Comparison of ENCODE assay signal across 32 cellular contexts in the genomic region with DNA sequence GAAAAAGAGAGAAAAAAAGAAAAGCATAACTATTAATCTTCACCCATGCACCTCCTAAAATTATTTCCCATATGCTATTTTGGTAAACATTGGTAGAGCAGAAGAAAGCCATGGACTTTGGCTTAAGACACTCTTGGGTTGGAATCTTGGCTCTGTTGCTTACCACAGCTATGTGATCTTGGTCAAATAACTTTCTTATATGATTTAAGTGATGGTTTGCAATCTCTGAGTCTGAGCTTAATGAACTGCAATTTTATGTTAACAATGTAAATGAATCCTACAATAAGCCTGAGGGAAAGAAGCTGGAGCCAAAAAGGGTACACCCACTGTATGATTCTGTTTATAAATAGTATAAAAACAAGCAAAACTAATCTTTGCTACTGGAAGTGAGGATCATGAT. TPM values are rescaled to one million over a fixed set of nuclear protein-coding genes. Genes with fewer than 3 reads are reported as not detected.
DNase-seq lines count a peak whose midpoint lies in the region; ATAC-seq, FAIRE-seq and TF ChIP-seq lines count a peak whose summit lies in the region.
"Had no signal": no experiment of that assay in that cellular context is flagged by ENCODE, and none has a peak within 500 bp of the region (broad histone marks: within the 10 kb centered on the region; RNA-seq: fewer than 3 reads in every experiment).

No MANE protein-coding gene starts in this region.

- H3K4me1 Mint-ChIP-seq in astrocyte (ENCODE audit: low read depth, unreplicated experiment) = peaks cover 9% of the 10 kb centered on the region
- H3K4me1 Mint-ChIP-seq: CD14-positive monocyte; central memory CD8-positive, alpha-beta T cell had no signal

- no peaks in the 10 kb centered on the region for H4K20me1 ChIP-seq in astrocyte (ENCODE audit: insufficient read depth, low read length)

- no peak for ATAC-seq in GM18907 (IDR thresholded peaks at IDR 0.05; ENCODE audit: unreplicated experiment)
- no peak for ATAC-seq in left lobe of liver
- ATAC-seq: body of pancreas; Panc1; stimulated activated effector memory CD8-positive, alpha-beta T cell treated with anti-CD3 and anti-CD28 coated beads, Interleukin-12 subunit alpha, Interleukin-12 subunit beta, amount 100 ng/mL, for 72 hours had no signal

- FAIRE-seq in astrocyte (lab: Jason Lieb, UNC) = no peak
- FAIRE-seq: endometrium had no signal

- no peaks in the 10 kb centered on the region for H3K27me3 ChIP-seq in astrocyte (ENCODE audit: insufficient read depth, low read length)
- H3K27me3 ChIP-seq: body of pancreas had no signal

- H3K36me3 ChIP-seq in HEK293 (ENCODE audit: control insufficient read depth in 2 of 2, insufficient read depth in 1 of 2, low read length in 2 of 2) = no peaks in the 10 kb centered on the region
- no peaks in the 10 kb centered on the region for H3K36me3 ChIP-seq in astrocyte (ENCODE audit: insufficient read depth, low read length)
- H3K36me3 ChIP-seq: WERI-Rb-1 had no signal

- no peaks in the 10 kb centered on the region for H3K36me3 Mint-ChIP-seq in astrocyte (ENCODE audit: low read depth, unreplicated experiment)
- H3K36me3 Mint-ChIP-seq: activated naive CD8-positive, alpha-beta T cell; CD14-positive monocyte; stimulated activated effector memory CD8-positive, alpha-beta T cell treated with anti-CD3 and anti-CD28 coated beads, Interleukin-12 subunit alpha, Interleukin-12 subunit beta, amount 100 ng/mL, for 72 hours had no signal

- CTCF ChIA-PET in HEK293 (lab: Yijun Ruan, JAX) = interaction anchor here (0.7 to 1.3 kb wide), 2 partner anchors 12 to 71 kb away, joined by 3 to 4 read pairs; no protein-coding TSS in a partner anchor

- DNase-seq in AG10803 (ENCODE audit: low read depth) (peak; percentile 84), astrocyte (ENCODE audit: low read depth) (peak; percentile 78), fibroblast of pulmonary artery (ENCODE audit: low read depth) (peak; percentile 17), left lobe of liver (ENCODE audit: low spot score) (no peak), activated T-cell treated with anti-CD3 and anti-CD28 coated beads for 4 hours (no peak)
- DNase-seq in activated naive CD4-positive, alpha-beta T cell treated with anti-CD3 and anti-CD28 coated beads, Interleukin-2, amount 50 U/mL, for 16 hours = no peak
- DNase-seq: activated CD4-positive, alpha-beta T cell treated with anti-CD3 and anti-CD28 coated beads for 4 hours; body of pancreas; Calu3; DMS79; GF-D8; glutamatergic neuron; HCEC 1CT; MV-4-11; NCI-H1436; NCI-H2081 treated with DMSO at 0.1 percent for 48 hours; NCI-H345; NCI-H774; SHP77 treated with DMSO at 0.1 percent for 48 hours; SW 1271; T-helper 9 cell; trophoblast cell; WERI-Rb-1 had no signal

- H3K4me1 ChIP-seq in HEK293 (ENCODE audit: control insufficient read depth, insufficient read depth, low read length) (no peaks in the 10 kb centered on the region), astrocyte (ENCODE audit: insufficient read depth, low read length) (peaks cover 3% of the 10 kb centered on the region)
- H3K4me1 ChIP-seq: body of pancreas had no signal

- TF ChIP-seq CTCF in AG10803 (conservative IDR thresholded peaks at IDR 0.05; ENCODE audit: low read length) = no peak
- TF ChIP-seq CTCF in HEK293 (tag by site-specific recombination; IDR thresholded peaks at IDR 0.05) = no peak
- no peak for TF ChIP-seq CTCF in astrocyte (IDR thresholded peaks at IDR 0.05; ENCODE audit: insufficient read depth, low read depth, low read length)
- no peak for TF ChIP-seq CTCF in fibroblast of pulmonary artery (IDR thresholded peaks at IDR 0.05; ENCODE audit: low read length, missing control alignments)

- H3K79me2 ChIP-seq in astrocyte (ENCODE audit: insufficient read depth, low read length) = no peaks in the 10 kb centered on the region

- H2AFZ ChIP-seq in astrocyte (ENCODE audit: low read depth, low read length) = no peak overlapping the region

- no peak overlapping the region for H3K27ac Mint-ChIP-seq in astrocyte (ENCODE audit: unreplicated experiment)
- H3K27ac Mint-ChIP-seq: activated naive CD8-positive, alpha-beta T cell; nephron; stimulated activated effector memory CD8-positive, alpha-beta T cell treated with anti-CD3 and anti-CD28 coated beads, Interleukin-12 subunit alpha, Interleukin-12 subunit beta, amount 100 ng/mL, for 72 hours had no signal

- H3K9me3 ChIP-seq in HEK293 (ENCODE audit: control insufficient read depth, insufficient read depth, low read depth, low read length) = no peaks in the 10 kb centered on the region
- H3K9me3 ChIP-seq in astrocyte (ENCODE audit: insufficient read depth, low read depth, low read length) = no peaks in the 10 kb centered on the region
- H3K9me3 ChIP-seq: body of pancreas had no signal

- peaks cover 6% of the 10 kb centered on the region for H3K27me3 Mint-ChIP-seq in astrocyte (ENCODE audit: low read depth, unreplicated experiment)
- H3K27me3 Mint-ChIP-seq: activated naive CD8-positive, alpha-beta T cell had no signal

- no peak overlapping the region for H3K27ac ChIP-seq in HEK293 (ENCODE audit: extremely low read depth, low read depth, low read length)
- no peak overlapping the region for H3K27ac ChIP-seq in astrocyte (ENCODE audit: low read depth, low read length)
- H3K27ac ChIP-seq: body of pancreas, WERI-Rb-1 had no signal

- no peak overlapping the region for H3K9ac ChIP-seq in astrocyte (ENCODE audit: low read length)

- no peak overlapping the region for H3K4me3 Mint-ChIP-seq in astrocyte (ENCODE audit: unreplicated experiment)
- H3K4me3 Mint-ChIP-seq: activated naive CD8-positive, alpha-beta T cell; CD14-positive monocyte; central memory CD8-positive, alpha-beta T cell; nephron; stimulated activated effector memory CD8-positive, alpha-beta T cell treated with anti-CD3 and anti-CD28 coated beads, Interleukin-12 subunit alpha, Interleukin-12 subunit beta, amount 100 ng/mL, for 72 hours had no signal

- POLR2A ChIA-PET in HEK293 (lab: Yijun Ruan, JAX) = no interaction called here

- no peaks in the 10 kb centered on the region for H3K9me3 Mint-ChIP-seq in astrocyte (ENCODE audit: unreplicated experiment)
- H3K9me3 Mint-ChIP-seq: central memory CD8-positive, alpha-beta T cell; nephron; stimulated activated effector memory CD8-positive, alpha-beta T cell treated with anti-CD3 and anti-CD28 coated beads, Interleukin-12 subunit alpha, Interleukin-12 subunit beta, amount 100 ng/mL, for 72 hours had no signal

- H3K4me2 ChIP-seq in astrocyte (ENCODE audit: low read length) = no peak overlapping the region

- H3K4me3 ChIP-seq in AG10803 (ENCODE audit: low read length) (no peak overlapping the region), HEK293 (ENCODE audit: low read depth, low read length) (no peak overlapping the region), astrocyte (ENCODE audit: insufficient read depth, low read depth, low read length) (no peak overlapping the region), fibroblast of pulmonary artery (replicated peaks; ENCODE audit: low read depth, low read length) (no peak overlapping the region)
- H3K4me3 ChIP-seq: body of pancreas had no signal

TF ChIP-seq in HEK293, 187 proteins besides CTCF, POLR2A, EP300 and RAD21:
- no peak for TF ChIP-seq ZNF274 (IDR thresholded peaks at IDR 0.05; ENCODE audit: low read length)
- no peak for TF ChIP-seq ZNF274 (tag by site-specific recombination; IDR thresholded peaks at IDR 0.05; ENCODE audit: borderline replicate concordance)
- TF ChIP-seq, protein P1, sequence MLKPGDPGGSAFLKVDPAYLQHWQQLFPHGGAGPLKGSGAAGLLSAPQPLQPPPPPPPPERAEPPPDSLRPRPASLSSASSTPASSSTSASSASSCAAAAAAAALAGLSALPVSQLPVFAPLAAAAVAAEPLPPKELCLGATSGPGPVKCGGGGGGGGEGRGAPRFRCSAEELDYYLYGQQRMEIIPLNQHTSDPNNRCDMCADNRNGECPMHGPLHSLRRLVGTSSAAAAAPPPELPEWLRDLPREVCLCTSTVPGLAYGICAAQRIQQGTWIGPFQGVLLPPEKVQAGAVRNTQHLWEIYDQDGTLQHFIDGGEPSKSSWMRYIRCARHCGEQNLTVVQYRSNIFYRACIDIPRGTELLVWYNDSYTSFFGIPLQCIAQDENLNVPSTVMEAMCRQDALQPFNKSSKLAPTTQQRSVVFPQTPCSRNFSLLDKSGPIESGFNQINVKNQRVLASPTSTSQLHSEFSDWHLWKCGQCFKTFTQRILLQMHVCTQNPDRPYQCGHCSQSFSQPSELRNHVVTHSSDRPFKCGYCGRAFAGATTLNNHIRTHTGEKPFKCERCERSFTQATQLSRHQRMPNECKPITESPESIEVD (tag by site-specific recombination; IDR thresholded peaks at IDR 0.05) = 0 out of 2 replicates have a peak, but pooled peaks have one; percentile 7

RNA-seq across cellular contexts. Expression of a gene that starts 34.4 kb away (rescaled TPM):
- total RNA-seq in astrocyte (46.6 and 66.0 TPM in 2 replicates), left lobe of liver (49.8 TPM)

Comparison
In these comparisons a context has a peak if more than half of its experiments do, and no peak if none do; other contexts are left out.
1. DNase-seq: peak in AG10803 (single experiment), astrocyte (single experiment) and fibroblast of pulmonary artery (single experiment); none in left lobe of liver (single experiment), activated naive CD4-positive, alpha-beta T cell treated with anti-CD3 and anti-CD28 coated beads, Interleukin-2, amount 50 U/mL, for 16 hours (single experiment) and activated T-cell treated with anti-CD3 and anti-CD28 coated beads for 4 hours (single experiment).